In genomic region chrX:153874366-153875125, GRCh38 we compare ENCODE assay signal across 11 cellular contexts. TPM values are rescaled to one million over a fixed set of nuclear protein-coding genes. Genes with fewer than 3 reads are reported as not detected.
"Had no signal": no experiment of that assay in that cellular context is flagged by ENCODE, and none has a peak within 500 bp of the region (broad histone marks: within the 10 kb centered on the region; RNA-seq: fewer than 3 reads in every experiment).

No MANE protein-coding gene starts in this region.

- DNase-seq: T1000 had no signal

- H3K9me3 Mint-ChIP-seq: activated CD4-positive, alpha-beta memory T cell treated with anti-CD3 and anti-CD28 coated beads for 36 hours; activated naive CD8-positive, alpha-beta T cell treated with anti-CD3 and anti-CD28 coated beads for 36 hours; natural killer cell treated with Interleukin-12 subunit alpha and Interleukin-12 subunit beta and Interleukin-15 and Interleukin-18, amount 100 ng/mL, for 72 hours had no signal

- H3K27ac ChIP-seq: gastroesophageal sphincter, stomach, testis, upper lobe of left lung had no signal

- H3K4me3 ChIP-seq: gastroesophageal sphincter, stomach, testis, upper lobe of left lung had no signal

- H3K27me3 ChIP-seq: testis had no signal

- H3K4me3 Mint-ChIP-seq: activated CD4-positive, alpha-beta memory T cell treated with anti-CD3 and anti-CD28 coated beads for 36 hours; activated naive CD8-positive, alpha-beta T cell treated with anti-CD3 and anti-CD28 coated beads for 36 hours; activated T-cell treated with anti-CD3 and anti-CD28 coated beads, Interleukin-2, amount 50 U/mL, for 24 hours; natural killer cell treated with Interleukin-12 subunit alpha and Interleukin-12 subunit beta and Interleukin-15 and Interleukin-18, amount 100 ng/mL, for 72 hours had no signal

- H3K36me3 ChIP-seq: gastroesophageal sphincter, stomach, upper lobe of left lung had no signal

- H3K4me1 ChIP-seq: gastroesophageal sphincter, stomach, testis, upper lobe of left lung had no signal

- H3K36me3 Mint-ChIP-seq: activated CD4-positive, alpha-beta memory T cell treated with anti-CD3 and anti-CD28 coated beads for 36 hours; activated naive CD8-positive, alpha-beta T cell treated with anti-CD3 and anti-CD28 coated beads for 36 hours; natural killer cell treated with Interleukin-12 subunit alpha and Interleukin-12 subunit beta and Interleukin-15 and Interleukin-18, amount 100 ng/mL, for 72 hours had no signal

- H3K27ac Mint-ChIP-seq: activated CD4-positive, alpha-beta memory T cell treated with anti-CD3 and anti-CD28 coated beads for 36 hours; activated naive CD8-positive, alpha-beta T cell treated with anti-CD3 and anti-CD28 coated beads for 36 hours; activated T-cell treated with anti-CD3 and anti-CD28 coated beads, Interleukin-2, amount 50 U/mL, for 24 hours had no signal

RNA-seq across cellular contexts. Expression of gene AVPR2, which starts 29.9 kb away (rescaled TPM):
- total RNA-seq: activated CD4-positive, alpha-beta memory T cell treated with anti-CD3 and anti-CD28 coated beads for 36 hours; activated naive CD8-positive, alpha-beta T cell treated with anti-CD3 and anti-CD28 coated beads for 36 hours; liver; natural killer cell treated with Interleukin-12 subunit alpha and Interleukin-12 subunit beta and Interleukin-15 and Interleukin-18, amount 100 ng/mL, for 72 hours; pulmonary artery endothelial cell had no signal
